In the genomic region with DNA sequence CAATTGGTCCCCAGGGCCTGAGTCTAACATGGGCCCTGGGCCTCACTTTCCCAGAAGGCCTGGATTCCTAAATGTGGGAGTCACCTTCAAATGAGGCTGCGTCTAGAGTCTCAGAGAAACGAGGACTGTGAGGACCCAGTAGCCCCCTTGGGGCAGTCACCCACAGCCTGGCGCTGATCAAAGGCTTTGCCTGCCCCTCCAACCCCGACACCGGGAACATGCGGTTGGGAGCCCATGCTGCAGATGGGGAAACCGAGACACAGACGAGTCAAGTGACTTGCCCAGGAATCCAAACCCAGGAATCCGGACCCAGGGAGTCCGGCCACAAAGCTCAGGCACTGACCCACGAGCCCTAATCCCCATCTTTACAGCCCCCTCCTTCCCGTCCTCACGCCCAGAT, we compare ENCODE assay signal across 23 cellular contexts.
"Had no signal": no experiment of that assay in that cellular context is flagged by ENCODE, and none has a peak within 500 bp of the region (broad histone marks: within the 10 kb centered on the region; RNA-seq: fewer than 3 reads in every experiment).

No MANE protein-coding gene starts in this region.

- DNase-seq: activated CD4-positive, alpha-beta T cell treated with anti-CD3 and anti-CD28 coated beads for 48 hours; activated CD4-positive, alpha-beta T cell treated with anti-CD3 and anti-CD28 coated beads, Interleukin-2, amount 50 U/mL, for 4 hours; activated CD4-positive, CD25-positive, alpha-beta regulatory T cell treated with anti-CD3 and anti-CD28 coated beads, Interleukin-2, amount 50 U/mL, for 72 hours; activated CD8-positive, alpha-beta memory T cell treated with anti-CD3 and anti-CD28 coated beads, Interleukin-2, amount 50 U/mL, for 48 hours; activated CD8-positive, alpha-beta T cell treated with anti-CD3 and anti-CD28 coated beads, Interleukin-2, amount 10 ng/mL, durations not matched to agents 7 days and 5 days; activated effector memory CD4-positive, alpha-beta T cell treated with Interleukin-2 at 50 U/mL for 16 hours; activated naive CD4-positive, alpha-beta T cell treated with Interleukin-2 at 50 U/mL for 16 hours; activated T-cell treated with anti-CD3 and anti-CD28 coated beads, Interleukin-2, amount 50 U/mL, for 1 hour; cerebellar nuclear complex; Karpas-422; MM.1S; NCI-H1105; NCI-H1436; NCI-H1694 treated with DMSO at 0.1 percent for 48 hours; NCI-H2029 treated with DMSO at 0.1 percent for 48 hours; NCI-H510A treated with DMSO at 0.1 percent for 48 hours; NCI-H69; SHP77 treated with DMSO at 0.1 percent for 48 hours; T-helper 17 cell; T-helper 9 cell had no signal

- H3K27me3 ChIP-seq: Peyer's patch had no signal

- H3K27ac ChIP-seq: Peyer's patch had no signal

- H3K36me3 ChIP-seq: Peyer's patch had no signal

- H3K9me3 ChIP-seq: Peyer's patch had no signal

- ATAC-seq: activated CD8-positive, alpha-beta T cell treated with anti-CD3 and anti-CD28 coated beads, Interleukin-2, amount 10 ng/mL, durations not matched to agents 7 days and 5 days; activated naive CD4-positive, alpha-beta T cell treated with anti-CD3 and anti-CD28 coated beads, Interleukin-2, amount 50 U/mL, for 72 hours; T-helper 17 cell; WTC11 had no signal

- H3K4me3 ChIP-seq: Peyer's patch had no signal
